ENCODE assay signal across 10 cellular contexts in genomic region chr2:12032421-12032820, GRCh38.
A peak's percentile ranks its signal among the peaks of the same experiment; 100 is the strongest.
DNase-seq lines count a peak whose midpoint lies in the region; ATAC-seq and TF ChIP-seq lines count a peak whose summit lies in the region.
"Had no signal": no experiment of that assay in that cellular context is flagged by ENCODE, and none has a peak within 500 bp of the region (broad histone marks: within the 10 kb centered on the region; RNA-seq: fewer than 3 reads in every experiment).

No MANE protein-coding gene starts in this region.

- DNase-seq in SHP77 treated with DMSO at 0.1 percent for 48 hours (lab: John Stamatoyannopoulos, UW) = peak; percentile 6
- DNase-seq in SHP77 (lab: John Stamatoyannopoulos, UW) = no peak
- DNase-seq in NCI-H526 treated with DMSO at 0.1 percent for 48 hours (lab: John Stamatoyannopoulos, UW) = peak; percentile 68
- no peak for DNase-seq in spleen
- no peak for DNase-seq in glomerular visceral epithelial cell (ENCODE audit: extremely low spot score)
- DNase-seq in sigmoid colon = no peak
- DNase-seq in islet precursor cell = no peak
- DNase-seq: activated naive CD8-positive, alpha-beta T cell treated with anti-CD3 and anti-CD28 coated beads, Interleukin-2, amount 50 U/mL, for 24 hours had no signal

- peak in 8 of 11 experiments; percentile 17 to 51 (median 34) for TF ChIP-seq CTCF in spleen (IDR thresholded peaks at IDR 0.05 in 8 of 11, conservative IDR thresholded peaks at IDR 0.05 in 3 of 11)
- no peak for TF ChIP-seq CTCF in sigmoid colon (IDR thresholded peaks at IDR 0.05)

- H3K27me3 ChIP-seq in spleen (replicated peaks in 1 of 7) = no peaks in the 10 kb centered on the region
- no peaks in the 10 kb centered on the region for H3K27me3 ChIP-seq in sigmoid colon
- H3K27me3 ChIP-seq: SJSA1 had no signal

- 61 to 81% (median 72%) methylated on average over 2 of the region's 2 CpGs for WGBS in spleen, 5 donors
- 54 to 62% methylated on average over 2 of the region's 2 CpGs for WGBS in sigmoid colon, 2 donors

- H3K4me1 ChIP-seq in spleen (peaks cover 0 to 57% (median 28%) of the 10 kb centered on the region in 6 donors), sigmoid colon (no peaks in the 10 kb centered on the region)

- TF ChIP-seq EP300 in sigmoid colon (IDR thresholded peaks at IDR 0.05) = no peak

- H3K27ac ChIP-seq in spleen (peak overlapping the region in 3 of 8 donors; percentile 25 to 44 (median 33)), sigmoid colon (no peak overlapping the region)

- no peaks in the 10 kb centered on the region for H3K9me3 ChIP-seq in spleen
- H3K9me3 ChIP-seq in sigmoid colon = no peaks in the 10 kb centered on the region
- H3K9me3 ChIP-seq: SJSA1 had no signal

- H3K36me3 ChIP-seq in spleen (no peaks in the 10 kb centered on the region), sigmoid colon (no peaks in the 10 kb centered on the region)
- H3K36me3 ChIP-seq: SJSA1 had no signal

- peak; percentile 66 for ATAC-seq in HG02840 (IDR thresholded peaks at IDR 0.05; ENCODE audit: low FRiP score, unreplicated experiment)
- ATAC-seq: activated naive CD8-positive, alpha-beta T cell treated with anti-CD3 and anti-CD28 coated beads, Interleukin-2, amount 50 U/mL, for 24 hours had no signal

- TF ChIP-seq POLR2A in spleen (IDR thresholded peaks at IDR 0.05) (no peak), sigmoid colon (IDR thresholded peaks at IDR 0.05) (no peak)

- H3K4me3 ChIP-seq in spleen = no peak overlapping the region
- no peak overlapping the region for H3K4me3 ChIP-seq in sigmoid colon
- H3K4me3 ChIP-seq: SJSA1 had no signal

- intact Hi-C loops in spleen (cut with DNase I; ENCODE audit: low total_unique reads) = no loop called here
- intact Hi-C loops in sigmoid colon (cut with DNase I) = no loop called here

Comparison
In these comparisons a context has a peak if more than half of its experiments do, and no peak if none do; other contexts are left out.
1. DNase-seq: peak in SHP77 treated with DMSO at 0.1 percent for 48 hours (single experiment) and NCI-H526 treated with DMSO at 0.1 percent for 48 hours (single experiment); none in SHP77 (0 of 2), spleen (single experiment), glomerular visceral epithelial cell (single experiment), sigmoid colon (single experiment) and islet precursor cell (single experiment).
2. CTCF ChIP-seq: peak in spleen (8 of 11); none in sigmoid colon (0 of 4).